ENCODE assay signal across 12 cellular contexts in the genomic region with DNA sequence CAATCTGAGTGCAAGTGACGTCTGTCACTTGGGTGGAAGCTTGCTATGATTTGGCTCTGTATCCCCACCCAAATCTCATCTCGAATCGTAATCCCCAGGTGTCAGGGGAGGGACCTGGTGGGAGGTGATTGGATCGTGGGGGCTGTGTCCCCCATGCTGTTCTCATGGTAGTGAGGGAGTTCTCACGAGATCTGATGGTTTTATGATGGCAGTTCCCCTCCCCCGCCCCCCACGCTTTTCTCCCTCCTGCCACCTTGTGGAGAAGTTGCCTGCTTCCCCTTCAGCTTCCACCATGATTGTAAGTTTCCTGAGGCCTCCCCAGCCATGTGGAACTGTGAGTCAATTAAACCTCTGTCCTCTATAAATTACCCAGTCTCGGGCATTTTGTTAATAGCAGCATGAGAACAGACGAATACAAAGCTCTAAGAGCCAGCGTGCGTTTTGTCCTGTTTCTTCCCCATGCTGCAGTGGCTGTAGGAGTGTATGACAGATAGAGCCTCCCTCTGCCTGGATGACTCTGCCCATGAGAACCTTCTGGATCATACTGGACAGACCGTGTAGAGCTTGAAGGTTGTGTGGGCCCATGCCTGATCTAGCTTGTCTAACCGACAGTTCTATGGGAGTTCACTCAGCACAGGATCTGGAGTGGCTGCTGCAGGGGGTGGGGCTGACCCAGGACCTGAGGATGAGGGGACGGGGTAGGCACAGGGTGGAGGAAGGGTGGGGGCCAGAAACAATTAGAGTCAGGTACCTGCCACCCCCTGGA.
DNase-seq lines count a peak whose midpoint lies in the region; ATAC-seq and TF ChIP-seq lines count a peak whose summit lies in the region.
"Had no signal": no experiment of that assay in that cellular context is flagged by ENCODE, and none has a peak within 500 bp of the region (broad histone marks: within the 10 kb centered on the region; RNA-seq: fewer than 3 reads in every experiment).

No MANE protein-coding gene starts in this region.

- no peak for DNase-seq in Caco-2
- DNase-seq in astrocyte of the cerebellum (ENCODE audit: low read depth), result no peak
- no peak for DNase-seq in lung (ENCODE audit: low spot score)
- DNase-seq in mucosa of gallbladder (ENCODE audit: low spot score), result no peak
- DNase-seq in NCI-H187 (lab: John Stamatoyannopoulos, UW), result no peak
- DNase-seq: DMS153, ovary had no signal

- no TSS peak for BruUV-seq in Caco-2 (replicated peaks; lab: Mats Ljungman, UMichigan)

- H3K4me3 Mint-ChIP-seq in Caco-2 (ENCODE audit: unreplicated experiment), result no peak overlapping the region
- H3K4me3 Mint-ChIP-seq: dendritic cell treated with granulocyte-macrophage colony-stimulating factor and Interleukin-4, amounts not matched to agents 40 ng/mL and 50 ng/mL, for 4 days had no signal

- peaks cover 6% of the 10 kb centered on the region for H3K36me3 Mint-ChIP-seq in Caco-2 (ENCODE audit: insufficient read depth, unreplicated experiment)

- 0 out of 2 replicates have a peak, but pooled peaks cover 3% of the 10 kb centered on the region for H3K9me3 ChIP-seq in Caco-2
- no peaks in the 10 kb centered on the region for H3K9me3 ChIP-seq in HUES6 (ENCODE audit: control insufficient read depth, insufficient read depth, low read depth, low read length)
- H3K9me3 ChIP-seq in lung (ENCODE audit: control insufficient read depth in 2 of 2, insufficient read depth in 1 of 2, low read length in 1 of 2), result no peaks in the 10 kb centered on the region
- H3K9me3 ChIP-seq: HAP-1, ovary had no signal

- H3K27me3 Mint-ChIP-seq in Caco-2 (ENCODE audit: insufficient read depth, unreplicated experiment), result no peaks in the 10 kb centered on the region

- H3K36me3 ChIP-seq in Caco-2 (ENCODE audit: control insufficient read depth, insufficient read depth, low read length) (no peaks in the 10 kb centered on the region), HUES6 (ENCODE audit: control insufficient read depth, insufficient read depth, low read length) (no peaks in the 10 kb centered on the region), lung (ENCODE audit: control insufficient read depth in 2 of 2, insufficient read depth in 2 of 2, low read length in 2 of 2) (no peaks in the 10 kb centered on the region)
- H3K36me3 ChIP-seq: HAP-1, ovary had no signal

- peaks cover 23% of the 10 kb centered on the region for H3K4me1 Mint-ChIP-seq in Caco-2 (ENCODE audit: low read depth, unreplicated experiment)

- H3K9me3 Mint-ChIP-seq in Caco-2 (ENCODE audit: unreplicated experiment), result no peaks in the 10 kb centered on the region
- H3K9me3 Mint-ChIP-seq: dendritic cell treated with granulocyte-macrophage colony-stimulating factor and Interleukin-4, amounts not matched to agents 40 ng/mL and 50 ng/mL, for 4 days had no signal

- CTCF ChIA-PET in Caco-2 (lab: Charles Lee), result interaction anchor here (1.0 to 1.8 kb wide), 3 partner anchors 11 to 150 kb away, joined by 3 to 8 read pairs (median 4); no protein-coding TSS in a partner anchor

- WGBS in lung, 2 donors, result 84 to 85% methylated on average over 14 of the region's 14 CpGs

- H3K27ac Mint-ChIP-seq in Caco-2 (ENCODE audit: unreplicated experiment), result peak overlapping the region; percentile 50
- H3K27ac Mint-ChIP-seq: dendritic cell treated with granulocyte-macrophage colony-stimulating factor and Interleukin-4, amounts not matched to agents 40 ng/mL and 50 ng/mL, for 4 days had no signal

- peak overlapping the region; percentile 65 for H3K27ac ChIP-seq in HUES6 (ENCODE audit: low read depth, low read length)
- no peak overlapping the region for H3K27ac ChIP-seq in lung (ENCODE audit: low read depth in 1 of 2, low read length in 1 of 2)
- H3K27ac ChIP-seq: ovary had no signal

- intact Hi-C loops in Caco-2 (cut with micrococcal nuclease; ENCODE audit: unreplicated experiment), result loop anchor here (5.0 kb wide), 1 partner anchor 43 kb away; no protein-coding TSS in a partner anchor

- ATAC-seq in lung (ENCODE audit: insufficient read depth, low FRiP score) (no peak), HG02588 (IDR thresholded peaks at IDR 0.05; ENCODE audit: unreplicated experiment) (no peak), HG02870 (IDR thresholded peaks at IDR 0.05; ENCODE audit: unreplicated experiment) (no peak)

- POLR2A ChIA-PET in Caco-2 (lab: Charles Lee), result no interaction called here

- H3K9ac ChIP-seq in HUES6 (ENCODE audit: low read length), result peak overlapping the region; percentile 51

- in situ Hi-C loops in astrocyte of the cerebellum (cut with HindIII; ENCODE audit: low sequenced_read_pairs), result no loop called here

- H3K4me3 ChIP-seq in Caco-2 (ENCODE audit: low read depth, low read length) (no peak overlapping the region), HUES6 (ENCODE audit: low read depth, low read length) (no peak overlapping the region), astrocyte of the cerebellum (ENCODE audit: low read depth, low read length) (no peak overlapping the region), lung (peak overlapping the region; percentile 8)
- H3K4me3 ChIP-seq: HAP-1, ovary had no signal

- TF ChIP-seq CTCF in Caco-2 (IDR thresholded peaks at IDR 0.05; ENCODE audit: insufficient read depth in 1 of 2, low read depth in 1 of 2, low read length in 1 of 2, severe bottlenecking in 1 of 2, unreplicated experiment in 1 of 2) (no peak), astrocyte of the cerebellum (IDR thresholded peaks at IDR 0.05; ENCODE audit: low read depth, low read length, missing control alignments) (peak; percentile 28), lung (IDR thresholded peaks at IDR 0.05; ENCODE audit: control extremely low read depth, extremely low read depth) (no peak)

- H3K4me1 ChIP-seq in Caco-2 (peaks cover 26% of the 10 kb centered on the region), HUES6 (ENCODE audit: control insufficient read depth, insufficient read depth, low read length) (peaks cover 32% of the 10 kb centered on the region), lung (ENCODE audit: control insufficient read depth in 2 of 2, insufficient read depth in 2 of 2, low read length in 2 of 2) (peaks cover 0 to 11% of the 10 kb centered on the region in 2 donors)

- no peaks in the 10 kb centered on the region for H3K27me3 ChIP-seq in Caco-2 (replicated peaks; ENCODE audit: control insufficient read depth, insufficient read depth, low read length)
- no peaks in the 10 kb centered on the region for H3K27me3 ChIP-seq in HUES6 (ENCODE audit: control insufficient read depth, insufficient read depth, low read length)
- no peaks in the 10 kb centered on the region for H3K27me3 ChIP-seq in lung (ENCODE audit: control insufficient read depth, insufficient read depth)
- H3K27me3 ChIP-seq: ovary had no signal
